Comparison of ENCODE assay signal across 1 cellular context in genomic region chr12:25256005-25256404, GRCh38.
A peak's percentile ranks its signal among the peaks of the same experiment; 100 is the strongest.
TF ChIP-seq lines count a peak whose summit lies in the region.

No MANE protein-coding gene starts in this region.

TF ChIP-seq in HepG2, 621 proteins besides CTCF, POLR2A, EP300 and RAD21 (continued from another document):
- TF ChIP-seq KAT2B (IDR thresholded peaks at IDR 0.05; ENCODE audit: borderline replicate concordance, low read depth, low read length) (no peak), RERE (CRISPR knock-in tag; IDR thresholded peaks at IDR 0.05; ENCODE audit: low read depth) (peak; percentile 48; the same call in 1 of the 2 replicates), ZC3H4 (CRISPR knock-in tag; IDR thresholded peaks at IDR 0.05; ENCODE audit: borderline replicate concordance) (no peak), TCF7 (IDR thresholded peaks at IDR 0.05; ENCODE audit: low read depth) (peak; percentile 46), ZBTB33 (CRISPR knock-in tag; IDR thresholded peaks at IDR 0.05) (no peak), LCORL (IDR thresholded peaks at IDR 0.05) (no peak), LCORL (CRISPR knock-in tag; IDR thresholded peaks at IDR 0.05) (no peak), MED1 (CRISPR knock-in tag; IDR thresholded peaks at IDR 0.05) (no peak), SOX13 (IDR thresholded peaks at IDR 0.05) (no peak), SOX13 (CRISPR knock-in tag; conservative IDR thresholded peaks at IDR 0.05 in 1 of 2, IDR thresholded peaks at IDR 0.05 in 1 of 2) (peak in 1 of 2 experiments; percentile 68; a peak in 1 of 4 replicates), BCL6 (CRISPR knock-in tag; IDR thresholded peaks at IDR 0.05) (peak; percentile 77), NPAS2 (CRISPR knock-in tag; IDR thresholded peaks at IDR 0.05; ENCODE audit: borderline replicate concordance) (no peak), NBN (conservative IDR thresholded peaks at IDR 0.05) (no peak)
- TF ChIP-seq, protein P1, sequence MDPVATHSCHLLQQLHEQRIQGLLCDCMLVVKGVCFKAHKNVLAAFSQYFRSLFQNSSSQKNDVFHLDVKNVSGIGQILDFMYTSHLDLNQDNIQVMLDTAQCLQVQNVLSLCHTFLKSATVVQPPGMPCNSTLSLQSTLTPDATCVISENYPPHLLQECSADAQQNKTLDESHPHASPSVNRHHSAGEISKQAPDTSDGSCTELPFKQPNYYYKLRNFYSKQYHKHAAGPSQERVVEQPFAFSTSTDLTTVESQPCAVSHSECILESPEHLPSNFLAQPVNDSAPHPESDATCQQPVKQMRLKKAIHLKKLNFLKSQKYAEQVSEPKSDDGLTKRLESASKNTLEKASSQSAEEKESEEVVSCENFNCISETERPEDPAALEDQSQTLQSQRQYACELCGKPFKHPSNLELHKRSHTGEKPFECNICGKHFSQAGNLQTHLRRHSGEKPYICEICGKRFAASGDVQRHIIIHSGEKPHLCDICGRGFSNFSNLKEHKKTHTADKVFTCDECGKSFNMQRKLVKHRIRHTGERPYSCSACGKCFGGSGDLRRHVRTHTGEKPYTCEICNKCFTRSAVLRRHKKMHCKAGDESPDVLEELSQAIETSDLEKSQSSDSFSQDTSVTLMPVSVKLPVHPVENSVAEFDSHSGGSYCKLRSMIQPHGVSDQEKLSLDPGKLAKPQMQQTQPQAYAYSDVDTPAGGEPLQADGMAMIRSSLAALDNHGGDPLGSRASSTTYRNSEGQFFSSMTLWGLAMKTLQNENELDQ (CRISPR knock-in tag; IDR thresholded peaks at IDR 0.05; ENCODE audit: borderline replicate concordance) = no peak
- TF ChIP-seq, protein P2, sequence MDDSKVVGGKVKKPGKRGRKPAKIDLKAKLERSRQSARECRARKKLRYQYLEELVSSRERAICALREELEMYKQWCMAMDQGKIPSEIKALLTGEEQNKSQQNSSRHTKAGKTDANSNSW (CRISPR knock-in tag; IDR thresholded peaks at IDR 0.05; ENCODE audit: borderline replicate concordance) = no peak
- TF ChIP-seq, protein P3, sequence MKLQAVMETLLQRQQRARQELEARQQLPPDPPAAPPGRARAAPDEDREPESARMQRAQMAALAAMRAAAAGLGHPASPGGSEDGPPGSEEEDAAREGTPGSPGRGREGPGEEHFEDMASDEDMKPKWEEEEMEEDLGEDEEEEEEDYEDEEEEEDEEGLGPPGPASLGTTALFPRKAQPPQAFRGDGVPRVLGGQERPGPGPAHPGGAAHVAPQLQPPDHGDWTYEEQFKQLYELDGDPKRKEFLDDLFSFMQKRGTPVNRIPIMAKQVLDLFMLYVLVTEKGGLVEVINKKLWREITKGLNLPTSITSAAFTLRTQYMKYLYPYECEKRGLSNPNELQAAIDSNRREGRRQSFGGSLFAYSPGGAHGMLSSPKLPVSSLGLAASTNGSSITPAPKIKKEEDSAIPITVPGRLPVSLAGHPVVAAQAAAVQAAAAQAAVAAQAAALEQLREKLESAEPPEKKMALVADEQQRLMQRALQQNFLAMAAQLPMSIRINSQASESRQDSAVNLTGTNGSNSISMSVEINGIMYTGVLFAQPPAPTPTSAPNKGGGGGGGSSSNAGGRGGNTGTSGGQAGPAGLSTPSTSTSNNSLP (IDR thresholded peaks at IDR 0.05; ENCODE audit: low read depth, low read length) = 0 out of 2 replicates have a peak, but pooled peaks have one; percentile 31
